In the genomic region with DNA sequence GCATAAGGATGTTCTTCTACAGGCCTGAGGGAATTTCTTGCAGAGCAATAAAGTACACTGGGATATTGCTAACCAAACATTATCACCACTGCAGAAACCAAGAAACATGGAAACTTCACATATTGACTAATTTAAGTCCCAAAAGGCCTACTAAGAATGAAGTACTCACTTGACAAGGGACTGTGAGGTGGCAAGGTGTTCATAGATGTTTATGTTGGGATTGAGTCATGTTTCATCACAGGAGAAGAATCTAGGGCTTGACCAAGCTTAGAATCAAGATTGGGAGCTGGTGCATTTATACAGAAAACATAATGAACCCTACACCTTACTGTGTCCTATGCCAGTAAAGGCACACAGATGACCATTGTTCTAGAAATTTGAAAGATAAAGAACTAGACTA, we compare ENCODE assay signal across 8 cellular contexts.
"Had no signal": no experiment of that assay in that cellular context is flagged by ENCODE, and none has a peak within 500 bp of the region (broad histone marks: within the 10 kb centered on the region; RNA-seq: fewer than 3 reads in every experiment).

No MANE protein-coding gene starts in this region.

- H3K9me3 ChIP-seq: HAP-1 had no signal

- H3K4me3 ChIP-seq: GM23248, HAP-1, K562 had no signal

- FAIRE-seq: HTR-8/SVneo, K562 had no signal

- H3K36me3 ChIP-seq: HAP-1 had no signal

- DNase-seq: GM23248, GOT3, H7, IMR-90 had no signal

- H3K27ac ChIP-seq: GM23248 had no signal

- H3K4me1 ChIP-seq: HAP-1 had no signal

- ATAC-seq: HCT116, K562 had no signal
